In genomic region chr15:33778911-33779310, GRCh38 we compare ENCODE assay signal across 18 cellular contexts.
"Had no signal": no experiment of that assay in that cellular context is flagged by ENCODE, and none has a peak within 500 bp of the region (broad histone marks: within the 10 kb centered on the region; RNA-seq: fewer than 3 reads in every experiment).

No MANE protein-coding gene starts in this region.

- DNase-seq: Karpas-422, KG1, MG63, NCI-H1092, NCI-H1105 treated with DMSO at 0.1 percent for 48 hours, NCI-H1417 treated with DMSO at 0.1 percent for 48 hours, NCI-H146, NCI-H1694 treated with DMSO at 0.1 percent for 48 hours, NCI-H1930, NCI-H2081, NCI-H2107, NCI-H2227 treated with DMSO at 0.1 percent for 48 hours, NCI-H524, NCI-H526 treated with DMSO at 0.1 percent for 48 hours, NCI-H748 treated with DMSO at 0.1 percent for 48 hours, PC-3, SHP77 had no signal

- H3K27me3 ChIP-seq: MG63 had no signal

- H3K4me3 ChIP-seq: MG63 had no signal

- ATAC-seq: Panc1, PC-3 had no signal

- H3K36me3 ChIP-seq: MG63 had no signal
